In genomic region chr14:75467763-75468162, GRCh38 we compare ENCODE assay signal across 18 cellular contexts. TPM values are rescaled to one million over a fixed set of nuclear protein-coding genes. Genes with fewer than 3 reads are reported as not detected.
"Had no signal": no experiment of that assay in that cellular context is flagged by ENCODE, and none has a peak within 500 bp of the region (broad histone marks: within the 10 kb centered on the region; RNA-seq: fewer than 3 reads in every experiment).

No MANE protein-coding gene starts in this region.

- H3K4me3 ChIP-seq: body of pancreas, heart left ventricle, mucosa of descending colon, ovary, SK-N-MC had no signal

- H3K9me3 ChIP-seq: body of pancreas, heart left ventricle, mucosa of descending colon, ovary had no signal

- H3K36me3 ChIP-seq: ovary had no signal

- DNase-seq: activated CD4-positive, alpha-beta T cell treated with anti-CD3 and anti-CD28 coated beads for 48 hours; activated CD4-positive, CD25-positive, alpha-beta regulatory T cell; activated CD8-positive, alpha-beta T cell treated with anti-CD3 and anti-CD28 coated beads for 36 hours; activated naive CD4-positive, alpha-beta T cell; activated naive CD8-positive, alpha-beta T cell treated with anti-CD3 and anti-CD28 coated beads, Interleukin-2, amount 10 ng/mL, durations not matched to agents 7 days and 5 days; activated T-cell treated with anti-CD3 and anti-CD28 coated beads, Interleukin-2, amount 50 U/mL, for 1 hour; amygdala; heart left ventricle; mesenchymal stem cell; mucosa of descending colon; naive B cell; ovary; stimulated activated CD4-positive, alpha-beta T cell treated with anti-CD3 and anti-CD28 coated beads, Interleukin-1b, Interleukin-23, amount 100 ng/mL, for 48 hours had no signal

- H3K27ac ChIP-seq: body of pancreas, SK-N-MC had no signal

- H3K27me3 ChIP-seq: body of pancreas, heart left ventricle, ovary had no signal

RNA-seq across cellular contexts. Expression of gene BATF, which starts 54.5 kb away (rescaled TPM):
- total RNA-seq: body of pancreas, epithelial cell of proximal tubule, kidney epithelial cell, neural crest cell had no signal
